ENCODE assay signal across 30 cellular contexts in genomic region chr9:27618066-27618465, GRCh38.
"Had no signal": no experiment of that assay in that cellular context is flagged by ENCODE, and none has a peak within 500 bp of the region (broad histone marks: within the 10 kb centered on the region; RNA-seq: fewer than 3 reads in every experiment).

No MANE protein-coding gene starts in this region.

- H3K4me1 Mint-ChIP-seq: immature natural killer cell, mesothelial cell of epicardium, natural killer cell, neural progenitor cell had no signal

- H3K36me3 ChIP-seq: left lung, lower lobe of right lung, neural progenitor cell, neutrophil, ovary, stomach, thoracic aorta, tibial artery, upper lobe of right lung, uterus had no signal

- H3K4me3 Mint-ChIP-seq: immature natural killer cell; mesothelial cell of epicardium; natural killer cell; nephron progenitor cell; neural progenitor cell; stimulated activated naive B cell treated with anti-CD40 and anti-IgM and Interleukin-4, amounts not matched to agents 10 μg/mL and 1 μg/mL and 100 μg/mL, for 72 hours had no signal

- H3K4me2 ChIP-seq: neural progenitor cell had no signal

- H3K9ac ChIP-seq: neural progenitor cell had no signal

- H3K36me3 Mint-ChIP-seq: immature natural killer cell; mesothelial cell of epicardium; naive B cell; natural killer cell; neural progenitor cell; stimulated activated naive B cell treated with anti-CD40 and anti-IgM and Interleukin-4, amounts not matched to agents 10 μg/mL and 1 μg/mL and 100 μg/mL, for 72 hours had no signal

- H3K27me3 Mint-ChIP-seq: progenitor cell of endocrine pancreas had no signal

- H3K4me3 ChIP-seq: left lung, lower lobe of right lung, neural progenitor cell, ovary, skin epidermis, stomach, thoracic aorta, tibial artery, upper lobe of right lung, uterus had no signal

- H3K27ac Mint-ChIP-seq: immature natural killer cell; mesothelial cell of epicardium; naive B cell; natural killer cell; nephron progenitor cell; neural progenitor cell; progenitor cell of endocrine pancreas; stimulated activated naive B cell treated with anti-CD40 and anti-IgM and Interleukin-4, amounts not matched to agents 10 μg/mL and 1 μg/mL and 100 μg/mL, for 72 hours had no signal

- H3K9me3 ChIP-seq: left lung, lower lobe of right lung, neutrophil, ovary, stomach, thoracic aorta, tibial artery, upper lobe of right lung, uterus had no signal

- H3K9me3 Mint-ChIP-seq: naive B cell; natural killer cell; neural progenitor cell; stimulated activated naive B cell treated with anti-CD40 and anti-IgM and Interleukin-4, amounts not matched to agents 10 μg/mL and 1 μg/mL and 100 μg/mL, for 72 hours had no signal

- H3K27me3 ChIP-seq: neural progenitor cell, neutrophil, ovary, upper lobe of right lung, uterus had no signal

- H3K27ac ChIP-seq: left lung, lower lobe of right lung, neural progenitor cell, neutrophil, ovary, skin epidermis, stomach, thoracic aorta, tibial artery, upper lobe of right lung, uterus had no signal

- DNase-seq: hypothalamus; immature natural killer cell; islet precursor cell; left colon; left lung; lower lobe of right lung; mammary epithelial cell; mesenchymal stem cell; naive B cell; natural killer cell; nephron progenitor cell; ovary; right cardiac atrium; stimulated activated CD4-positive, alpha-beta T cell treated with anti-CD3 and anti-CD28 coated beads, Interleukin-12 subunit alpha, Interleukin-12 subunit beta, amount 100 ng/mL, for 4 hours; stimulated activated CD4-positive, alpha-beta T cell treated with anti-CD3 and anti-CD28 coated beads, Interleukin-15, amount 100 ng/mL, for 24 hours; stimulated activated CD4-positive, alpha-beta T cell treated with anti-CD3 and anti-CD28 coated beads, Interleukin-2, amount 100 ng/mL, for 24 hours; stimulated activated CD4-positive, alpha-beta T cell treated with anti-CD3 and anti-CD28 coated beads, Interleukin-4, amount 100 ng/mL, for 1 hour; stimulated activated naive B cell treated with anti-CD40 and anti-IgM and Interleukin-4, amounts not matched to agents 10 μg/mL and 1 μg/mL and 100 μg/mL, for 72 hours; stimulated activated naive CD8-positive, alpha-beta T cell treated with anti-CD3 and anti-CD28 coated beads, Interleukin-15, Interleukin-2, amounts not matched to agents 100 U/mL and 50 U/mL, for 24 hours; stomach; tibial artery; trophoblast cell; upper lobe of right lung; uterus had no signal

- H3K4me1 ChIP-seq: left lung, lower lobe of right lung, neural progenitor cell, stomach, tibial artery, upper lobe of right lung, uterus had no signal
